Comparison of ENCODE assay signal across 15 cellular contexts in the genomic region with DNA sequence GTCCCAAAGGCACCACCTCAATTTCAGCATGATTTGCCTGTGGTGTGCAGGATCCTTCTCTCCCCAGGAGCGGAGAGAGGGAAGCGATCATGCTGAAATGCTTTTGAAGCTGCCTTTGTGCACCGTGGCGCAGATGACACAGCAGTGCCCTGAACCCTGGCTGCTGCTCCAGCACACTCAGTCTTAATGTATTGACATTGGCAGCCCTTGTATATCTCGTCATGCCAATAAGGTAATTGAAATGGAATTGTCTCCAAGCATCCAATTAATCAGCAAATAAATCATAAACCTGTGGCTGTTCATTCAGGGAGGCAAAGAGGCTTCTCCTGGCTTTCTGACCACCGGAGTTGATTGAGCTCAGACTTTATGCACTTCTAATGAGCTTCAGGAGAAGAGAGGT.
DNase-seq lines count a peak whose midpoint lies in the region; ATAC-seq and TF ChIP-seq lines count a peak whose summit lies in the region.
"Had no signal": no experiment of that assay in that cellular context is flagged by ENCODE, and none has a peak within 500 bp of the region (broad histone marks: within the 10 kb centered on the region; RNA-seq: fewer than 3 reads in every experiment).

No MANE protein-coding gene starts in this region.

- H4K20me1 ChIP-seq in DOHH2 (ENCODE audit: control insufficient read depth, insufficient read depth, low read depth, low read length) (no peaks in the 10 kb centered on the region), PC-9 (ENCODE audit: insufficient read depth) (no peaks in the 10 kb centered on the region)

- H3K27ac ChIP-seq in DOHH2 (ENCODE audit: low read depth, low read length) (peak overlapping the region; percentile 90), RWPE2 (ENCODE audit: poor library complexity, severe bottlenecking) (no peak overlapping the region), PC-9 (no peak overlapping the region)
- H3K27ac ChIP-seq: gastroesophageal sphincter had no signal

- H3K4me3 ChIP-seq in DOHH2 (ENCODE audit: low read length): peak overlapping the region; percentile 58
- H3K4me3 ChIP-seq in RWPE2 (ENCODE audit: severe bottlenecking): no peak overlapping the region
- no peak overlapping the region for H3K4me3 ChIP-seq in PC-9
- H3K4me3 ChIP-seq: gastroesophageal sphincter had no signal

- POLR2A ChIA-PET in PC-9 (lab: Charles Lee; ENCODE audit: unreplicated experiment): no interaction called here

- H3K9me3 ChIP-seq in DOHH2 (ENCODE audit: control insufficient read depth, insufficient read depth, low read length) (no peaks in the 10 kb centered on the region), RWPE2 (ENCODE audit: severe bottlenecking) (no peaks in the 10 kb centered on the region), PC-9 (ENCODE audit: insufficient read depth, low read depth) (no peaks in the 10 kb centered on the region)
- H3K9me3 ChIP-seq: gastroesophageal sphincter had no signal

- CTCF ChIA-PET in PC-9 (lab: Charles Lee): no interaction called here

- TF ChIP-seq CTCF in DOHH2 (IDR thresholded peaks at IDR 0.05; ENCODE audit: low read depth, low read length, poor library complexity, severe bottlenecking): no peak
- TF ChIP-seq CTCF in RWPE2 (IDR thresholded peaks at IDR 0.05; ENCODE audit: poor library complexity, severe bottlenecking): no peak
- no peak for TF ChIP-seq CTCF in PC-9 (conservative IDR thresholded peaks at IDR 0.05)

- H3F3A ChIP-seq in DOHH2 (ENCODE audit: control insufficient read depth, insufficient read depth) (peaks cover 20% of the 10 kb centered on the region), PC-9 (ENCODE audit: insufficient read depth, low read depth) (no peaks in the 10 kb centered on the region)

- H3K27me3 ChIP-seq in DOHH2 (ENCODE audit: control insufficient read depth, low read length) (peaks cover 10% of the 10 kb centered on the region; the same call in 1 of the 2 replicates), RWPE2 (ENCODE audit: insufficient read depth, poor library complexity, severe bottlenecking) (no peaks in the 10 kb centered on the region), PC-9 (ENCODE audit: insufficient read depth, low read depth) (peaks cover 38% of the 10 kb centered on the region)

- BruUV-seq in PC-9 (replicated peaks; lab: Mats Ljungman, UMichigan): no TSS peak

- H3K4me1 ChIP-seq in DOHH2 (ENCODE audit: control insufficient read depth, low read length) (peaks cover 83% of the 10 kb centered on the region), RWPE2 (ENCODE audit: insufficient read depth, poor library complexity, severe bottlenecking) (peaks cover 23% of the 10 kb centered on the region), PC-9 (replicated peaks; ENCODE audit: insufficient read depth) (no peaks in the 10 kb centered on the region)
- H3K4me1 ChIP-seq: gastroesophageal sphincter had no signal

- H3K79me2 ChIP-seq in DOHH2 (ENCODE audit: control insufficient read depth, low read length): peaks cover 31% of the 10 kb centered on the region
- no peaks in the 10 kb centered on the region for H3K79me2 ChIP-seq in PC-9 (ENCODE audit: low read depth)

- H2AFZ ChIP-seq in PC-9: no peak overlapping the region

- H3K4me2 ChIP-seq in DOHH2 (ENCODE audit: low read length): peak overlapping the region; percentile 65
- no peak overlapping the region for H3K4me2 ChIP-seq in PC-9

- intact Hi-C loops in PC-9 (cut with micrococcal nuclease; ENCODE audit: unreplicated experiment): no loop called here
- intact Hi-C loops in sciatic nerve (cut with DNase I): no loop called here
- intact Hi-C loops in Right ventricle myocardium inferior (cut with DNase I): no loop called here

- no peaks in the 10 kb centered on the region for H3K9me2 ChIP-seq in DOHH2 (replicated peaks; ENCODE audit: control insufficient read depth, low read length)
- no peaks in the 10 kb centered on the region for H3K9me2 ChIP-seq in PC-9 (ENCODE audit: insufficient read depth)

- H3K36me3 ChIP-seq in DOHH2 (ENCODE audit: control insufficient read depth, low read length) (peaks cover 13% of the 10 kb centered on the region), RWPE2 (ENCODE audit: low read depth) (no peaks in the 10 kb centered on the region), PC-9 (ENCODE audit: low read depth) (no peaks in the 10 kb centered on the region)
- H3K36me3 ChIP-seq: gastroesophageal sphincter had no signal

- ATAC-seq in RWPE2 (ENCODE audit: low read depth) (peak; percentile 17; the same call in 1 of the 3 replicates), sciatic nerve (no peak), Right ventricle myocardium inferior (no peak), HG03565 (IDR thresholded peaks at IDR 0.05; ENCODE audit: unreplicated experiment) (no peak)
- ATAC-seq: activated T-cell treated with anti-CD3 and anti-CD28 coated beads, Interleukin-2, amount 50 U/mL, for 72 hours; gastroesophageal sphincter; naive thymus-derived CD8-positive, alpha-beta T cell had no signal

- DNase-seq in NCI-H2081 treated with DMSO at 0.1 percent for 48 hours (lab: John Stamatoyannopoulos, UW) (peak; percentile 35), RWPE2 (ENCODE audit: low spot score) (no peak), kidney tubule cell (ENCODE audit: low spot score) (peak; percentile 83), PC-9 (no peak), sciatic nerve (ENCODE audit: low spot score) (no peak), Right ventricle myocardium inferior (ENCODE audit: missing footprints) (no peak)
- DNase-seq: activated CD4-positive, alpha-beta T cell treated with anti-CD3 and anti-CD28 coated beads, Interleukin-2, amount 50 U/mL, for 48 hours; activated T-cell treated with anti-CD3 and anti-CD28 coated beads, Interleukin-2, amount 50 U/mL, for 72 hours; DMS53; KG1; naive thymus-derived CD8-positive, alpha-beta T cell; OCI-M1 had no signal

Comparison
In these comparisons a context has a peak if more than half of its experiments do, and no peak if none do; other contexts are left out.
1. DNase-seq: peak in NCI-H2081 treated with DMSO at 0.1 percent for 48 hours (single experiment) and kidney tubule cell (single experiment); none in RWPE2 (single experiment), PC-9 (0 of 2), sciatic nerve (single experiment) and Right ventricle myocardium inferior (single experiment).